In the genomic region with DNA sequence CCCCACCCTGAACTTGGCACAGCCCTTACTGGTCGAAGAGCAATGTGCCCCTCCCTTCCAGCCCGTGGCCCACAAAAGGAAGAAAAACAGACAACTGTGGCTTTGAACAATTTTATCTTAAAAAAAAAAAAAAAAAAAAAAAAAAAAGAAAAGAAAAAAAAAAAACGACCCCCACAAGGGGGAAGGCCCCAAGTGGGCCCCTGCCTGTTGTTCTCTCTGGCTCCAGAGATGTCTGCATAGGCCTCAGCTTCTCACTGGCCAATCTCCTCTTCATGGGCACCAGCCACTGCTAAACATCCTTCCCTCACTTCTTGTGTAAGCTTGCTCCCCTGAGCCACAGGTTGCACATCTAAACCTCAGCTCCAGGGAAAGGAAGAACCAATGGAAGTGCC, we compare ENCODE assay signal across 8 cellular contexts. TPM values are rescaled to one million over a fixed set of nuclear protein-coding genes. Genes with fewer than 3 reads are reported as not detected.
DNase-seq lines count a peak whose midpoint lies in the region; ATAC-seq, FAIRE-seq and TF ChIP-seq lines count a peak whose summit lies in the region.

No MANE protein-coding gene starts in this region.

- H2AK5ac ChIP-seq in H1 (ENCODE audit: low read depth, low read length), result no peak overlapping the region

- no peak for TF ChIP-seq CTCF in Caco-2 (IDR thresholded peaks at IDR 0.05; ENCODE audit: insufficient read depth in 1 of 2, low read depth in 1 of 2, low read length in 1 of 2, severe bottlenecking in 1 of 2, unreplicated experiment in 1 of 2)
- no peak for TF ChIP-seq CTCF in OCI-LY1 (IDR thresholded peaks at IDR 0.05; ENCODE audit: low read length)
- TF ChIP-seq CTCF in H1 (IDR thresholded peaks at IDR 0.05; ENCODE audit: control extremely low read depth in 1 of 3, insufficient read depth in 1 of 3, low read depth in 1 of 3, low read length in 3 of 3), result no peak
- no peak for TF ChIP-seq CTCF in osteoblast (IDR thresholded peaks at IDR 0.05; ENCODE audit: extremely low read depth, low read depth, low read length)

- TF ChIP-seq EP300 in H1 (IDR thresholded peaks at IDR 0.05; ENCODE audit: borderline replicate concordance in 1 of 2, low read depth in 2 of 2, low read length in 2 of 2), result no peak

- H3K9ac ChIP-seq in OCI-LY1 (ENCODE audit: low read length) (peak overlapping the region; percentile 77; the same call in 1 of the 2 replicates), H1 (replicated peaks in 1 of 4; ENCODE audit: extremely low read depth in 1 of 4, low read depth in 3 of 4, low read length in 3 of 4) (no peak overlapping the region), GM23248 (no peak overlapping the region)

- in situ Hi-C loops in GM23248 (cut with MboI), result no loop called here

- no peak for ATAC-seq in GM21423 (IDR thresholded peaks at IDR 0.05; ENCODE audit: unreplicated experiment)
- no peak for ATAC-seq in HG03139 (IDR thresholded peaks at IDR 0.05; ENCODE audit: unreplicated experiment)

- H3K14ac ChIP-seq in H1 (ENCODE audit: insufficient read length), result no peak overlapping the region

- peak overlapping the region; percentile 91; the same call in 1 of the 2 replicates for H2BK5ac ChIP-seq in H1 (ENCODE audit: low read depth, low read length)

- peaks cover 7% of the 10 kb centered on the region; the same call in 1 of the 2 replicates for H3K4me1 ChIP-seq in Caco-2
- peaks cover 52% of the 10 kb centered on the region for H3K4me1 ChIP-seq in OCI-LY1 (ENCODE audit: insufficient read depth, low read length, severe bottlenecking)
- peaks cover 5 to 11% (median 8%) of the 10 kb centered on the region in 4 experiments; a peak in 6 of 7 replicates for H3K4me1 ChIP-seq in H1 (replicated peaks in 1 of 4; ENCODE audit: control insufficient read depth in 3 of 4, insufficient read depth in 4 of 4, low read length in 3 of 4)
- peaks cover 1% of the 10 kb centered on the region for H3K4me1 ChIP-seq in osteoblast (ENCODE audit: insufficient read depth, low read length)
- peaks cover 4% of the 10 kb centered on the region for H3K4me1 ChIP-seq in GM23248 (ENCODE audit: insufficient read depth)

- H3K23ac ChIP-seq in H1 (ENCODE audit: insufficient read length), result no peak overlapping the region

- H3K9me2 ChIP-seq in OCI-LY1 (ENCODE audit: low read depth, low read length), result no peaks in the 10 kb centered on the region
- no peaks in the 10 kb centered on the region for H3K9me2 ChIP-seq in GM23248 (ENCODE audit: insufficient read depth)

- H3K23me2 ChIP-seq in H1 (ENCODE audit: low read depth, low read length), result peaks cover 3% of the 10 kb centered on the region; the same call in 1 of the 2 replicates

- TF ChIP-seq POLR2A in H1 (IDR thresholded peaks at IDR 0.05; ENCODE audit: control extremely low read depth in 1 of 2, low read depth in 2 of 2, low read length in 2 of 2), result no peak

- CTCF ChIA-PET in Caco-2 (lab: Charles Lee), result interaction anchor here (0.6 to 1.4 kb wide), 3 partner anchors 18 to 106 kb away, joined by 3 to 5 read pairs (median 4); no protein-coding TSS in a partner anchor
- CTCF ChIA-PET in H1 (lab: Charles Lee; ENCODE audit: partially characterized antibody), result interaction anchor here (1.1 to 6.7 kb wide), 6 partner anchors 11 to 100 kb away, joined by 3 to 73 read pairs (median 7); partner anchors contain the start of gene KLHDC9

- H2BK15ac ChIP-seq in H1 (ENCODE audit: low read length), result no peak overlapping the region

- H3K4me2 ChIP-seq in OCI-LY1 (ENCODE audit: low read length) (peak overlapping the region; percentile 69), H1 (ENCODE audit: insufficient read depth in 1 of 2, low read depth in 2 of 2, low read length in 2 of 2) (peak overlapping the region; percentile 68 to 73), osteoblast (ENCODE audit: insufficient read depth, low read length) (no peak overlapping the region), GM23248 (ENCODE audit: unreplicated experiment) (no peak overlapping the region)

- peak overlapping the region; percentile 67 for H3K27ac ChIP-seq in OCI-LY1 (ENCODE audit: low read depth, low read length, poor library complexity, severe bottlenecking)
- no peak overlapping the region for H3K27ac ChIP-seq in H1 (ENCODE audit: low read depth, low read length)
- no peak overlapping the region for H3K27ac ChIP-seq in osteoblast (ENCODE audit: low read depth, low read length)
- H3K27ac ChIP-seq in GM23248, result no peak overlapping the region

- H4K5ac ChIP-seq in H1 (ENCODE audit: insufficient read length, low read depth, low read length), result peak overlapping the region; percentile 63

- peak overlapping the region; percentile 87 for H3K27ac Mint-ChIP-seq in Caco-2 (ENCODE audit: unreplicated experiment)

- H4K91ac ChIP-seq in H1 (replicated peaks; ENCODE audit: insufficient read length, low read length), result no peak overlapping the region

- peaks cover 7% of the 10 kb centered on the region for H3K79me1 ChIP-seq in H1 (ENCODE audit: low read depth, low read length)

- no peaks in the 10 kb centered on the region for H3K4me1 Mint-ChIP-seq in Caco-2 (ENCODE audit: low read depth, unreplicated experiment)

- intact Hi-C loops in Caco-2 (cut with micrococcal nuclease; ENCODE audit: unreplicated experiment), result no loop called here

- H3K9me3 ChIP-seq in Caco-2 (no peaks in the 10 kb centered on the region), OCI-LY1 (ENCODE audit: low read length) (no peaks in the 10 kb centered on the region), H1 (ENCODE audit: insufficient read depth in 2 of 2, low read depth in 1 of 2, low read length in 1 of 2) (no peaks in the 10 kb centered on the region), osteoblast (ENCODE audit: low read depth, low read length) (no peaks in the 10 kb centered on the region), GM23248 (ENCODE audit: low read depth) (no peaks in the 10 kb centered on the region)

- H3K36me3 Mint-ChIP-seq in Caco-2 (ENCODE audit: insufficient read depth, unreplicated experiment), result peaks cover 35% of the 10 kb centered on the region

- H3K27me3 ChIP-seq in Caco-2 (replicated peaks; ENCODE audit: control insufficient read depth, insufficient read depth, low read length) (no peaks in the 10 kb centered on the region), OCI-LY1 (ENCODE audit: insufficient read depth, low read length) (no peaks in the 10 kb centered on the region), H1 (replicated peaks in 1 of 4; ENCODE audit: control insufficient read depth in 3 of 4, extremely low read depth in 1 of 4, insufficient read depth in 3 of 4, low read length in 3 of 4) (no peaks in the 10 kb centered on the region), osteoblast (ENCODE audit: insufficient read depth, low read length) (no peaks in the 10 kb centered on the region), GM23248 (replicated peaks; ENCODE audit: insufficient read depth) (no peaks in the 10 kb centered on the region)

- no peaks in the 10 kb centered on the region for H3K27me3 Mint-ChIP-seq in Caco-2 (ENCODE audit: insufficient read depth, unreplicated experiment)

- DNase-seq in Caco-2 (no peak), H1 (ENCODE audit: low read depth in 1 of 2, low spot score in 2 of 2) (no peak), osteoblast (ENCODE audit: insufficient read length, low spot score, missing footprints) (peak; percentile 51), GM23248 (no peak), LoVo (ENCODE audit: low spot score) (no peak)

- H3K56ac ChIP-seq in H1 (replicated peaks; ENCODE audit: insufficient read length, low read depth, low read length), result no peak overlapping the region

- H2BK120ac ChIP-seq in H1 (replicated peaks; ENCODE audit: low read depth, low read length), result no peak overlapping the region

- H3K9me3 Mint-ChIP-seq in Caco-2 (ENCODE audit: unreplicated experiment), result no peaks in the 10 kb centered on the region

- H2BK12ac ChIP-seq in H1 (ENCODE audit: low read depth, low read length), result no peak overlapping the region

- H2BK20ac ChIP-seq in H1 (ENCODE audit: low read length), result no peak overlapping the region

- no peak overlapping the region for H3K4ac ChIP-seq in H1 (replicated peaks; ENCODE audit: insufficient read length, low read depth, low read length)

- no TSS peak for BruUV-seq in Caco-2 (replicated peaks; lab: Mats Ljungman, UMichigan)

- H2AFZ ChIP-seq in OCI-LY1 (ENCODE audit: low read length) (no peak overlapping the region), H1 (ENCODE audit: low read length) (no peak overlapping the region), osteoblast (ENCODE audit: low read length) (no peak overlapping the region), GM23248 (no peak overlapping the region)

- H3K79me2 ChIP-seq in OCI-LY1 (ENCODE audit: insufficient read depth, low read length) (peaks cover 1% of the 10 kb centered on the region), H1 (ENCODE audit: control insufficient read depth in 1 of 2, insufficient read depth in 2 of 2, low read length in 2 of 2) (peaks cover 0 to 19% of the 10 kb centered on the region in 2 experiments; a peak in 2 of 4 replicates), osteoblast (ENCODE audit: insufficient read depth, low read length) (peaks cover 16% of the 10 kb centered on the region), GM23248 (ENCODE audit: insufficient read depth) (peaks cover 25% of the 10 kb centered on the region)

- no peak overlapping the region for H4K8ac ChIP-seq in H1 (ENCODE audit: extremely low read depth, insufficient read depth, low read length)

- no peak for FAIRE-seq in H1 (lab: Jason Lieb, UNC)

- peak overlapping the region; percentile 94 for H3K4me3 Mint-ChIP-seq in Caco-2 (ENCODE audit: unreplicated experiment)

- H3K4me3 ChIP-seq in Caco-2 (ENCODE audit: low read depth, low read length), result peak overlapping the region; percentile 72
- peak overlapping the region; percentile 71 for H3K4me3 ChIP-seq in OCI-LY1 (ENCODE audit: low read depth, low read length, poor library complexity, severe bottlenecking)
- peak overlapping the region; percentile 64 to 97 (median 85) for H3K4me3 ChIP-seq in H1 (ENCODE audit: extremely low read depth in 1 of 4, insufficient read depth in 2 of 4, low read depth in 3 of 4, low read length in 4 of 4)
- H3K4me3 ChIP-seq in osteoblast (ENCODE audit: insufficient read depth, low read length), result no peak overlapping the region
- H3K4me3 ChIP-seq in GM23248, result no peak overlapping the region

- WGBS in H1 (ENCODE audit: extremely low coverage in 1 of 2, insufficient coverage in 1 of 2, insufficient read length in 1 of 2, insufficient replicate concordance in 2 of 2, low coverage in 1 of 2, low lambda C conversion rate in 2 of 2, missing lambda C conversion rate in 1 of 2), 2 experiments, result 26% methylated on average over 2 of the region's 3 CpGs; no CpG with 5 or more reads in 1 of the 2 experiments
- WGBS in GM23248 (ENCODE audit: low coverage in 1 of 2, low lambda C conversion rate in 2 of 2, missing lambda C conversion rate in 2 of 2), 2 experiments, result 23 to 24% methylated on average over 3 of the region's 3 CpGs

- POLR2A ChIA-PET in Caco-2 (lab: Charles Lee), result interaction anchor here (0.7 to 2.2 kb wide), 3 partner anchors 18 to 41 kb away, joined by 3 to 20 read pairs (median 4); partner anchors contain the start of gene F11R
- POLR2A ChIA-PET in H1 (lab: Charles Lee; ENCODE audit: partially characterized antibody), result interaction anchor here (0.9 to 3.4 kb wide), 10 partner anchors 8 to 65 kb away, joined by 3 to 50 read pairs (median 3); partner anchors contain the start of gene F11R

- H3F3A ChIP-seq in OCI-LY1 (ENCODE audit: insufficient read depth, low read length) (no peaks in the 10 kb centered on the region), GM23248 (ENCODE audit: insufficient read depth) (peaks cover 5% of the 10 kb centered on the region; the same call in 1 of the 2 replicates)

- peaks cover 12% of the 10 kb centered on the region for H3K36me3 ChIP-seq in Caco-2 (ENCODE audit: control insufficient read depth, insufficient read depth, low read length)
- H3K36me3 ChIP-seq in OCI-LY1 (ENCODE audit: insufficient read depth, low read length), result peaks cover 46% of the 10 kb centered on the region
- H3K36me3 ChIP-seq in H1 (ENCODE audit: control insufficient read depth in 2 of 4, insufficient read depth in 4 of 4, low read length in 3 of 4), result peaks cover 24 to 36% (median 31%) of the 10 kb centered on the region in 4 experiments; a peak in 6 of 8 replicates
- peaks cover 45% of the 10 kb centered on the region for H3K36me3 ChIP-seq in osteoblast (ENCODE audit: insufficient read depth, low read length)
- H3K36me3 ChIP-seq in GM23248 (ENCODE audit: low read depth), result peaks cover 7% of the 10 kb centered on the region; the same call in 1 of the 2 replicates

- H4K20me1 ChIP-seq in OCI-LY1 (ENCODE audit: insufficient read depth, low read length), result no peaks in the 10 kb centered on the region
- peaks cover 0 to 8% of the 10 kb centered on the region in 2 experiments for H4K20me1 ChIP-seq in H1 (replicated peaks in 1 of 2; ENCODE audit: control insufficient read depth in 1 of 2, insufficient read depth in 2 of 2, low read length in 2 of 2)
- H4K20me1 ChIP-seq in osteoblast (ENCODE audit: insufficient read depth, low read length), result peaks cover 2% of the 10 kb centered on the region
- H4K20me1 ChIP-seq in GM23248 (ENCODE audit: insufficient read depth), result no peaks in the 10 kb centered on the region

- TF ChIP-seq RAD21 in H1 (IDR thresholded peaks at IDR 0.05 in 1 of 2, conservative IDR thresholded peaks at IDR 0.05 in 1 of 2; ENCODE audit: low read depth in 2 of 2, low read length in 2 of 2), result no peak

- no peak overlapping the region for H3K18ac ChIP-seq in H1 (ENCODE audit: extremely low read depth, low read length)

RNA-seq across cellular contexts. Expression of gene TSTD1, which starts 0.4 kb away (rescaled TPM):
- 24.8 and 26.8 TPM in 2 replicates for total RNA-seq in Caco-2 (2022)
- total RNA-seq in H1 (2021; fragmentation: NEBNext Ultra II Directional; extraction: Animal tissue kit (Norgen Biotek cat#: 25700)), result 60.4 and 60.9 TPM in 2 replicates
- polyA plus RNA-seq in H1 (2011; rRNA removed), result 314 and 360 TPM in 2 replicates
- 233 TPM for polyA plus RNA-seq in H1 (2011; cell fraction: cytosol; rRNA removed)
- 138 TPM for polyA plus RNA-seq in H1 (2011; cell fraction: nucleus; rRNA removed)
- polyA plus RNA-seq in H1 (2012, experiment 1 of 2), result 57.6 to 120 TPM (median 104 TPM) in 4 replicates
- 148 TPM for polyA plus RNA-seq in H1 (2012, experiment 2 of 2)
- 135 TPM for polyA plus RNA-seq in H1 (2013, experiment 1 of 2)
- polyA plus RNA-seq in H1 (2013, experiment 2 of 2), result 134 TPM
- polyA minus RNA-seq in H1 (2011; rRNA and poly(A)+ RNA removed), result 8.8 and 15.5 TPM in 2 replicates
- 20.8 TPM for polyA minus RNA-seq in H1 (2011; cell fraction: cytosol; rRNA and poly(A)+ RNA removed)
- 26.1 TPM for polyA minus RNA-seq in H1 (2011; cell fraction: nucleus; rRNA and poly(A)+ RNA removed)
- 0.72 and 1.8 TPM in 2 replicates for total RNA-seq in osteoblast
- not detected in 2 replicates for total RNA-seq in GM23248 (2014; rRNA removed; shearing (Covaris generic))
- not detected in 2 replicates for polyA plus RNA-seq in GM23248 (2016; fragmentation: Nextera tagmentation; extraction: Ambion mirVana)

RNA-seq across cellular contexts. Expression of gene USF1, which starts 6.6 kb away (rescaled TPM):
- 49.7 and 52.7 TPM in 2 replicates for total RNA-seq in Caco-2 (2022)
- total RNA-seq in H1 (2021; fragmentation: NEBNext Ultra II Directional; extraction: Animal tissue kit (Norgen Biotek cat#: 25700)), result 68.9 and 74.6 TPM in 2 replicates
- 45.7 and 50.3 TPM in 2 replicates for polyA plus RNA-seq in H1 (2011; rRNA removed)
- 44.0 TPM for polyA plus RNA-seq in H1 (2011; cell fraction: cytosol; rRNA removed)
- polyA plus RNA-seq in H1 (2011; cell fraction: nucleus; rRNA removed), result 137 TPM
- 48.6 to 69.9 TPM (median 68.1 TPM) in 4 replicates for polyA plus RNA-seq in H1 (2012, experiment 1 of 2)
- 51.8 TPM for polyA plus RNA-seq in H1 (2012, experiment 2 of 2)
- polyA plus RNA-seq in H1 (2013, experiment 1 of 2), result 31.1 TPM
- 31.4 TPM for polyA plus RNA-seq in H1 (2013, experiment 2 of 2)
- polyA minus RNA-seq in H1 (2011; rRNA and poly(A)+ RNA removed), result 133 and 196 TPM in 2 replicates
- polyA minus RNA-seq in H1 (2011; cell fraction: cytosol; rRNA and poly(A)+ RNA removed), result 47.3 TPM
- 38.2 TPM for polyA minus RNA-seq in H1 (2011; cell fraction: nucleus; rRNA and poly(A)+ RNA removed)
- 45.7 and 47.4 TPM in 2 replicates for total RNA-seq in osteoblast
- total RNA-seq in GM23248 (2014; rRNA removed; shearing (Covaris generic)), result 53.2 and 68.4 TPM in 2 replicates
- 12.2 and 17.1 TPM in 2 replicates for polyA plus RNA-seq in GM23248 (2016; fragmentation: Nextera tagmentation; extraction: Ambion mirVana)

RNA-seq across cellular contexts. Expression of gene F11R, which starts 18.2 kb away (rescaled TPM):
- total RNA-seq in Caco-2 (2022) (182 and 196 TPM in 2 replicates), osteoblast (0.72 and 1.2 TPM in 2 replicates)
- 143 and 159 TPM in 2 replicates for total RNA-seq in H1 (2021; fragmentation: NEBNext Ultra II Directional; extraction: Animal tissue kit (Norgen Biotek cat#: 25700))
- polyA plus RNA-seq in H1 (2011; rRNA removed) (170 and 200 TPM in 2 replicates), GM23248 (2016; fragmentation: Nextera tagmentation; extraction: Ambion mirVana) (0.52 and 0.53 TPM in 2 replicates)
- polyA plus RNA-seq in H1 (2011; cell fraction: cytosol; rRNA removed), result 209 TPM
- polyA plus RNA-seq in H1 (2011; cell fraction: nucleus; rRNA removed), result 263 TPM
- polyA plus RNA-seq in H1 (2012, experiment 1 of 2), result 95.6 to 141 TPM (median 108 TPM) in 4 replicates
- 73.5 TPM for polyA plus RNA-seq in H1 (2012, experiment 2 of 2)
- 109 TPM for polyA plus RNA-seq in H1 (2013, experiment 1 of 2)
- 126 TPM for polyA plus RNA-seq in H1 (2013, experiment 2 of 2)
- polyA minus RNA-seq in H1 (2011; rRNA and poly(A)+ RNA removed), result 478 and 502 TPM in 2 replicates
- polyA minus RNA-seq in H1 (2011; cell fraction: cytosol; rRNA and poly(A)+ RNA removed), result 112 TPM
- polyA minus RNA-seq in H1 (2011; cell fraction: nucleus; rRNA and poly(A)+ RNA removed), result 133 TPM
- 0.76 and 1.5 TPM in 2 replicates for total RNA-seq in GM23248 (2014; rRNA removed; shearing (Covaris generic))

RNA-seq across cellular contexts. Expression of gene ARHGAP30, which starts 30.5 kb away (rescaled TPM):
- total RNA-seq in Caco-2 (2022), result not detected in 2 replicates
- total RNA-seq in H1 (2021; fragmentation: NEBNext Ultra II Directional; extraction: Animal tissue kit (Norgen Biotek cat#: 25700)), result 0.39 and 0.40 TPM in 2 replicates
- 0.27 and 0.50 TPM in 2 replicates for polyA plus RNA-seq in H1 (2011; rRNA removed)
- 0.66 TPM for polyA plus RNA-seq in H1 (2011; cell fraction: cytosol; rRNA removed)
- polyA plus RNA-seq in H1 (2011; cell fraction: nucleus; rRNA removed), result 0.57 TPM
- polyA plus RNA-seq in H1 (2012, experiment 1 of 2), result 0.42 to 0.74 TPM (median 0.62 TPM) in 4 replicates
- 0.13 TPM for polyA plus RNA-seq in H1 (2012, experiment 2 of 2)
- 0.08 TPM for polyA plus RNA-seq in H1 (2013, experiment 1 of 2)
- polyA plus RNA-seq in H1 (2013, experiment 2 of 2), result 0.09 TPM
- polyA minus RNA-seq in H1 (2011; rRNA and poly(A)+ RNA removed), result 0.44 and 0.49 TPM in 2 replicates
- polyA minus RNA-seq in H1 (2011; cell fraction: cytosol; rRNA and poly(A)+ RNA removed), result not detected
- 0.30 TPM for polyA minus RNA-seq in H1 (2011; cell fraction: nucleus; rRNA and poly(A)+ RNA removed)
- total RNA-seq in osteoblast, result under 0.01 TPM in 1 of 2 replicates, not detected in the other
- not detected in 2 replicates for total RNA-seq in GM23248 (2014; rRNA removed; shearing (Covaris generic))
- polyA plus RNA-seq in GM23248 (2016; fragmentation: Nextera tagmentation; extraction: Ambion mirVana), result 0.21 and 0.29 TPM in 2 replicates

RNA-seq across cellular contexts. Expression of gene NECTIN4, which starts 50.2 kb away (rescaled TPM):
- total RNA-seq in Caco-2 (2022), result 0.20 and 0.74 TPM in 2 replicates
- total RNA-seq in H1 (2021; fragmentation: NEBNext Ultra II Directional; extraction: Animal tissue kit (Norgen Biotek cat#: 25700)), result 0.19 and 0.29 TPM in 2 replicates
- polyA plus RNA-seq in H1 (2011; rRNA removed), result 0.71 and 0.86 TPM in 2 replicates
- 1.4 TPM for polyA plus RNA-seq in H1 (2011; cell fraction: cytosol; rRNA removed)
- 0.16 TPM for polyA plus RNA-seq in H1 (2011; cell fraction: nucleus; rRNA removed)
- 0.69 to 0.89 TPM (median 0.76 TPM) in 4 replicates for polyA plus RNA-seq in H1 (2012, experiment 1 of 2)
- polyA plus RNA-seq in H1 (2012, experiment 2 of 2), result 0.31 TPM
- 0.18 TPM for polyA plus RNA-seq in H1 (2013, experiment 1 of 2)
- 0.11 TPM for polyA plus RNA-seq in H1 (2013, experiment 2 of 2)
- polyA minus RNA-seq in H1 (2011; rRNA and poly(A)+ RNA removed), result 0.95 and 1.2 TPM in 2 replicates
- not detected for polyA minus RNA-seq in H1 (2011; cell fraction: cytosol; rRNA and poly(A)+ RNA removed)
- polyA minus RNA-seq in H1 (2011; cell fraction: nucleus; rRNA and poly(A)+ RNA removed), result 0.80 TPM
- total RNA-seq in osteoblast, result under 0.01 TPM in 2 replicates
- total RNA-seq in GM23248 (2014; rRNA removed; shearing (Covaris generic)), result 0.54 TPM in 1 of 2 replicates, not detected in the other
- polyA plus RNA-seq in GM23248 (2016; fragmentation: Nextera tagmentation; extraction: Ambion mirVana), result 0.40 and 0.54 TPM in 2 replicates

Comparison
In these comparisons a context has a peak if more than half of its experiments do, and no peak if none do; other contexts are left out.
1. H3K4me3 ChIP-seq: peak in Caco-2 (single experiment), OCI-LY1 (single experiment) and H1 (4 of 4); none in osteoblast (single experiment) and GM23248 (single experiment).
2. H3K4me2 ChIP-seq: peak in OCI-LY1 (single experiment) and H1 (2 of 2); none in osteoblast (single experiment) and GM23248 (single experiment).
3. RNA of gene F11R, which starts 18.2 kb away (total RNA-seq): 182 to 196 TPM in Caco-2 and 143 to 159 TPM in H1; 0.76 to 1.5 TPM in GM23248 and 0.72 to 1.2 TPM in osteoblast; every median in the first group is over 10 times any median in the second.